ENCODE assay signal across 8 cellular contexts in the genomic region with DNA sequence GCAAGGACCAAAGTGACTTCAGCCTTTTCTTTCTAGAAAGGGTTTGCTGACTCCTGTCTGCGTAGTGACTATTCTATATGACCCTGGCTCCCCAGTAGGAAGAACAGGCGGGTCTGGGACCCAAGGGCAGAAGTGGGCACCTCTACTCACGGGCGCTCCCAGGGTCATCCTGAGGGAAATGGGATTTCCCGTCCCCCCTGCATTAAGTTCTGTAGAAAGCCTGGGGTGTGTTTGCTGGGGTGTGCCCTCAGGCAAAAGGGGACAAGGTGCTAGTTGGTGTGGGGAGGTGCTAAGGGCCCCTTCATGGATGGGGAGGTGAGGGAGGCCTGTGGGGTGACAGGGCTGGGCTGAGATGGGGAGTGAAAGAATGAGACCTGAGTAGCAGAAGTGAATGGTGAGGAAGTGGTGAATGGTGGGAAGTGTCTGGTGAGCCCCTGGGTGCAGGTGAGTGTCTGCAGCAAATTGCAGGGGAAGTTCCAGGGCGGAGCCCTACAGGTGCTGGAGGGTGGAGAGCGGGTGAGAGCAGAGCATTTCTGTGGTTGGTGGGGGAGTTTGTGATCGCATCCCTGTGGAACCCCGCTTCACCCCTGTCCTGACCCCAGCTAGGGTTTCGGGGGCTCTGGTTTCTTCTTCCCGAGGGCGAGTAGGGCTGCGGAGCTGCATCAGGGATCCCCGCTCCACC. TPM values are rescaled to one million over a fixed set of nuclear protein-coding genes. Genes with fewer than 3 reads are reported as not detected.
DNase-seq lines count a peak whose midpoint lies in the region; ATAC-seq and TF ChIP-seq lines count a peak whose summit lies in the region.

No MANE protein-coding gene starts in this region.

- ATAC-seq in GM19324 (IDR thresholded peaks at IDR 0.05; ENCODE audit: low FRiP score, unreplicated experiment) (peak; percentile 12), HG03095 (IDR thresholded peaks at IDR 0.05; ENCODE audit: unreplicated experiment) (peak; percentile 31)

- no peaks in the 10 kb centered on the region for H3K27me3 ChIP-seq in right atrium auricular region

- peak; percentile 62 for DNase-seq in activated CD4-positive, alpha-beta T cell treated with anti-CD3 and anti-CD28 coated beads, Interleukin-2, amount 50 U/mL, for 1 hour
- DNase-seq in right atrium auricular region (ENCODE audit: low spot score) (peak; percentile 23), substantia nigra (lab: John Stamatoyannopoulos, UW) (no peak), NCI-H1417 treated with DMSO at 0.1 percent for 48 hours (lab: John Stamatoyannopoulos, UW) (no peak), Kasumi-1 (lab: John Stamatoyannopoulos, UW) (no peak)
- peak; percentile 50 for DNase-seq in stimulated activated CD8-positive, alpha-beta memory T cell treated with anti-CD3 and anti-CD28 coated beads, Interleukin-4, amount 100 ng/mL, for 48 hours

- H3K4me3 ChIP-seq in right atrium auricular region: peak overlapping the region in 1 of 2 donors; percentile 67

- H3K27ac ChIP-seq in right atrium auricular region (no peak overlapping the region), substantia nigra (ENCODE audit: low read depth, low read length, poor library complexity, severe bottlenecking) (no peak overlapping the region)

- no peak for TF ChIP-seq CTCF in right atrium auricular region (IDR thresholded peaks at IDR 0.05)

- no peaks in the 10 kb centered on the region for H3K36me3 ChIP-seq in right atrium auricular region

- no peaks in the 10 kb centered on the region for H3K9me3 ChIP-seq in right atrium auricular region

- H3K4me1 ChIP-seq in right atrium auricular region: peaks cover 0 to 15% of the 10 kb centered on the region in 2 donors

RNA-seq across cellular contexts. Expression of gene RAET1L, which starts 21.1 kb away (rescaled TPM):
- total RNA-seq in right atrium auricular region: not detected

RNA-seq across cellular contexts. Expression of gene ULBP1, which starts 40.5 kb away (rescaled TPM):
- under 1 TPM; 0.11 to 0.31 TPM for total RNA-seq in right atrium auricular region

Comparison
In these comparisons a context has a peak if more than half of its experiments do, and no peak if none do; other contexts are left out.
1. DNase-seq: peak in activated CD4-positive, alpha-beta T cell treated with anti-CD3 and anti-CD28 coated beads, Interleukin-2, amount 50 U/mL, for 1 hour (single experiment), right atrium auricular region (single experiment) and stimulated activated CD8-positive, alpha-beta memory T cell treated with anti-CD3 and anti-CD28 coated beads, Interleukin-4, amount 100 ng/mL, for 48 hours (single experiment); none in substantia nigra (0 of 49), NCI-H1417 treated with DMSO at 0.1 percent for 48 hours (single experiment) and Kasumi-1 (0 of 2).